In genomic region chr7:45626441-45627430, GRCh38 we compare ENCODE assay signal across 18 cellular contexts. TPM values are rescaled to one million over a fixed set of nuclear protein-coding genes. Genes with fewer than 3 reads are reported as not detected.
"Had no signal": no experiment of that assay in that cellular context is flagged by ENCODE, and none has a peak within 500 bp of the region (broad histone marks: within the 10 kb centered on the region; RNA-seq: fewer than 3 reads in every experiment).

No MANE protein-coding gene starts in this region.

- DNase-seq: activated B cell treated with CpG ODN at 0.5 μM for 24 hours; activated CD4-positive, alpha-beta T cell treated with anti-CD3 and anti-CD28 coated beads for 4 hours; activated CD8-positive, alpha-beta memory T cell treated with anti-CD3 and anti-CD28 coated beads, Interleukin-2, amount 50 U/mL, for 48 hours; activated CD8-positive, alpha-beta T cell treated with anti-CD3 and anti-CD28 coated beads, Interleukin-2, amount 10 ng/mL, durations not matched to agents 7 days and 5 days; activated effector memory CD4-positive, alpha-beta T cell treated with Interleukin-2 at 50 U/mL for 16 hours; activated naive CD4-positive, alpha-beta T cell treated with anti-CD3 and anti-CD28 coated beads, Interleukin-2, amount 10 ng/mL, durations not matched to agents 7 days and 5 days; activated T-cell treated with anti-CD3 and anti-CD28 coated beads, Interleukin-2, amount 50 U/mL, for 48 hours; cerebellar nuclear complex; effector CD4-positive, alpha-beta T cell; lower lobe of right lung; natural killer cell; transverse colon had no signal

- H3K36me3 ChIP-seq: ascending aorta, breast epithelium, lower lobe of right lung, neutrophil, transverse colon, vagina had no signal

- H3K27me3 ChIP-seq: ascending aorta, breast epithelium, neutrophil, transverse colon, vagina had no signal

- ATAC-seq: activated CD8-positive, alpha-beta T cell treated with anti-CD3 and anti-CD28 coated beads, Interleukin-2, amount 10 ng/mL, durations not matched to agents 7 days and 5 days; esophagus mucosa; lower lobe of right lung; natural killer cell had no signal

- H3K9me3 ChIP-seq: lower lobe of right lung, neutrophil, transverse colon, vagina had no signal

- H3K4me1 ChIP-seq: ascending aorta, breast epithelium, lower lobe of right lung, vagina had no signal

- H3K4me3 ChIP-seq: ascending aorta, breast epithelium, lower lobe of right lung, skin epidermis, transverse colon, vagina had no signal

- H3K27ac ChIP-seq: ascending aorta, breast epithelium, lower lobe of right lung, neutrophil, skin epidermis, transverse colon, vagina had no signal

RNA-seq across cellular contexts. Expression of gene ADCY1, which starts 52.6 kb away (rescaled TPM):
- total RNA-seq: activated B cell treated with CpG ODN at 0.5 μM for 24 hours had no signal
